8 cellular contexts compared by ENCODE assay signal in the genomic region with DNA sequence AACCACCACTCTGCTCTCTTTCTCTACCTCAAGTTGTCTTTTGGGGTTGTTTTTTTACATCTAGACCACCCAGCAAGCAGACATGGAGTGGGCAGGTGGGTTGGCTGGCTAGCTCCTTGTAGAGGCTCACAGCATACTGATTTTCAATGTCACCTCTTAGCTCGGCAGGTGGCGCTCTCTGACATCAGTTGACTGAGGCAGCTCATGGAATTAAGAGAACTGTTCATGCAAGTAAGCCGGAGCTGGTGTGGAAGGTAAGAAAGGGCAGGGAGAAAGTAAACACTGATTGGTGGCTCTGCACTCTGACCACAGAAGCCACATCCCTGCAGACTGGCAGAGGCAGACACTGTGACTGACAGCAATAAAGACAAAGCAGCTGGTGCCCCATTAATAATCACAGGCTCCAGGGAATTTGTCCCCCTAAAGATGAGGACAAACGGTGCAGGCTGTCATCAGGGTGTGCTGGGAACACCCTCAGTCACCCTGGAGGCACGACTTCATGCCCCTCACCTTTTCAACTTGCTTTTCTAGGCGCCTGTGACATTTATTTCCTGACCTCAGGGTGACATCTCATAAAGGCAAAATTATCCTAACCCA.
DNase-seq lines count a peak whose midpoint lies in the region; ATAC-seq and TF ChIP-seq lines count a peak whose summit lies in the region.

No MANE protein-coding gene starts in this region.

- H3K4me1 Mint-ChIP-seq in activated T-helper 2 cell treated with anti-CD3 and anti-CD28 coated beads, Interferon-gamma antibody, Interleukin-2, Interleukin-4, amounts not matched to agents 10 μg/mL and 5 μg/mL and 100 μg/mL, durations not matched to agents 14 hours and 24 hours and 36 hours (ENCODE audit: low read depth) = no peaks in the 10 kb centered on the region

- no peak overlapping the region for H3K27ac Mint-ChIP-seq in activated T-helper 2 cell treated with anti-CD3 and anti-CD28 coated beads, Interferon-gamma antibody, Interleukin-2, Interleukin-4, amounts not matched to agents 10 μg/mL and 5 μg/mL and 100 μg/mL, durations not matched to agents 14 hours and 24 hours and 36 hours

- H3K4me1 ChIP-seq in hepatocyte (ENCODE audit: insufficient read depth) = no peaks in the 10 kb centered on the region

- in situ Hi-C loops in GM13976 (cut with MboI; ENCODE audit: low sequenced_read_pairs, unreplicated experiment) = no loop called here

- H3K4me2 ChIP-seq in hepatocyte = no peak overlapping the region

- 21% methylated on average over 6 of the region's 6 CpGs for WGBS in hepatocyte (ENCODE audit: low lambda C conversion rate, missing lambda C conversion rate)

- no peaks in the 10 kb centered on the region for H3K9me2 ChIP-seq in hepatocyte (replicated peaks; ENCODE audit: insufficient read depth)

- H3K4me3 ChIP-seq in AG09309 (ENCODE audit: control insufficient read depth, low read depth, low read length) (no peak overlapping the region), hepatocyte (no peak overlapping the region)

- ATAC-seq in HG03460 (IDR thresholded peaks at IDR 0.05; ENCODE audit: unreplicated experiment) (peak; percentile 67), GM19452 (IDR thresholded peaks at IDR 0.05; ENCODE audit: unreplicated experiment) (no peak)

- H3K9me3 Mint-ChIP-seq in activated T-helper 2 cell treated with anti-CD3 and anti-CD28 coated beads, Interferon-gamma antibody, Interleukin-2, Interleukin-4, amounts not matched to agents 10 μg/mL and 5 μg/mL and 100 μg/mL, durations not matched to agents 14 hours and 24 hours and 36 hours = no peaks in the 10 kb centered on the region

- TF ChIP-seq CTCF in AG09309 (IDR thresholded peaks at IDR 0.05; ENCODE audit: control insufficient read depth, insufficient read depth, low read depth, low read length, missing control alignments) = peak; percentile 50
- peak; percentile 68 for TF ChIP-seq CTCF in GM13976 (IDR thresholded peaks at IDR 0.05; ENCODE audit: borderline replicate concordance, control extremely low read depth, extremely low read depth, insufficient read depth, missing control alignments)
- TF ChIP-seq CTCF in hepatocyte (IDR thresholded peaks at IDR 0.05; ENCODE audit: poor library complexity) = peak; percentile 72

- H3K9me3 ChIP-seq in hepatocyte (ENCODE audit: low read depth) = no peaks in the 10 kb centered on the region

- no peak overlapping the region for H3K27ac ChIP-seq in hepatocyte

- H3K36me3 ChIP-seq in hepatocyte (replicated peaks; ENCODE audit: insufficient read depth, low read depth) = no peaks in the 10 kb centered on the region

- H3K36me3 Mint-ChIP-seq in activated T-helper 2 cell treated with anti-CD3 and anti-CD28 coated beads, Interferon-gamma antibody, Interleukin-2, Interleukin-4, amounts not matched to agents 10 μg/mL and 5 μg/mL and 100 μg/mL, durations not matched to agents 14 hours and 24 hours and 36 hours (ENCODE audit: low read depth) = no peaks in the 10 kb centered on the region

- DNase-seq in AG09309 (ENCODE audit: low read depth) = no peak
- DNase-seq in GM13976 (ENCODE audit: low spot score) = peak; percentile 32
- DNase-seq in NCI-H460 (ENCODE audit: extremely low read depth, low read depth) = peak; percentile 76
- DNase-seq in activated T-helper 2 cell treated with anti-CD3 and anti-CD28 coated beads, Interferon-gamma antibody, Interleukin-2, Interleukin-4, amounts not matched to agents 10 μg/mL and 5 μg/mL and 100 μg/mL, durations not matched to agents 14 hours and 24 hours and 36 hours (ENCODE audit: low spot score) = peak; percentile 15
- DNase-seq in hepatocyte (ENCODE audit: low spot score) = peak; percentile 88
- peak; percentile 20 for DNase-seq in stimulated activated CD4-positive, alpha-beta T cell treated with anti-CD3 and anti-CD28 coated beads, Interleukin-1b, Interleukin-23, amount 100 ng/mL, for 48 hours

- no peaks in the 10 kb centered on the region for H3K79me2 ChIP-seq in hepatocyte

- H3K27me3 ChIP-seq in hepatocyte = peaks cover 36% of the 10 kb centered on the region

- intact Hi-C loops in activated T-helper 2 cell treated with anti-CD3 and anti-CD28 coated beads, Interferon-gamma antibody, Interleukin-2, Interleukin-4, amounts not matched to agents 10 μg/mL and 5 μg/mL and 100 μg/mL, durations not matched to agents 14 hours and 24 hours and 36 hours (cut with micrococcal nuclease) = no loop called here

- H3K27me3 Mint-ChIP-seq in activated T-helper 2 cell treated with anti-CD3 and anti-CD28 coated beads, Interferon-gamma antibody, Interleukin-2, Interleukin-4, amounts not matched to agents 10 μg/mL and 5 μg/mL and 100 μg/mL, durations not matched to agents 14 hours and 24 hours and 36 hours (ENCODE audit: low read depth) = peaks cover 2% of the 10 kb centered on the region

- no peak overlapping the region for H3K4me3 Mint-ChIP-seq in activated T-helper 2 cell treated with anti-CD3 and anti-CD28 coated beads, Interferon-gamma antibody, Interleukin-2, Interleukin-4, amounts not matched to agents 10 μg/mL and 5 μg/mL and 100 μg/mL, durations not matched to agents 14 hours and 24 hours and 36 hours (ENCODE audit: low read depth)

- H2AFZ ChIP-seq in hepatocyte = no peak overlapping the region

- H4K20me1 ChIP-seq in hepatocyte (ENCODE audit: insufficient read depth, poor library complexity, severe bottlenecking) = no peaks in the 10 kb centered on the region
